1 cellular context compared by ENCODE assay signal in genomic region chr15:57251308-57251707, GRCh38.
TF ChIP-seq lines count a peak whose summit lies in the region.

No MANE protein-coding gene starts in this region.

TF ChIP-seq in WTC11, 78 proteins besides CTCF, POLR2A, EP300 and RAD21 (continued from another document):
- TF ChIP-seq ZNF532 (CRISPR knock-in tag; IDR thresholded peaks at IDR 0.05; ENCODE audit: borderline replicate concordance): no peak
- no peak for TF ChIP-seq SOX15 (CRISPR knock-in tag; IDR thresholded peaks at IDR 0.05)
TF ChIP-seq in WTC11: peak in this region for 0.
